ENCODE assay signal across 11 cellular contexts in genomic region chr7:108363659-108364058, GRCh38.
"Had no signal": no experiment of that assay in that cellular context is flagged by ENCODE, and none has a peak within 500 bp of the region (broad histone marks: within the 10 kb centered on the region; RNA-seq: fewer than 3 reads in every experiment).

No MANE protein-coding gene starts in this region.

- ATAC-seq: GM23338, HCT116 had no signal

- H3K9me3 ChIP-seq: HAP-1 had no signal

- H3K9ac ChIP-seq: GM23248 had no signal

- H3K4me3 ChIP-seq: GM23248, GM23338, HAP-1 had no signal

- H3K4me2 ChIP-seq: GM23338 had no signal

- H3K27ac ChIP-seq: GM23248 had no signal

- H3K4me1 ChIP-seq: HAP-1 had no signal

- H3K36me3 ChIP-seq: HAP-1 had no signal

- H2AFZ ChIP-seq: GM23248, GM23338 had no signal

- FAIRE-seq: H1, H54 had no signal

- DNase-seq: GM23248, GOT3, H7, H9, HCEC 1CT, HFFc6 had no signal
